In genomic region chr6:131231886-131232285, GRCh38 we compare ENCODE assay signal across 23 cellular contexts.
"Had no signal": no experiment of that assay in that cellular context is flagged by ENCODE, and none has a peak within 500 bp of the region (broad histone marks: within the 10 kb centered on the region; RNA-seq: fewer than 3 reads in every experiment).

No MANE protein-coding gene starts in this region.

- H3K27ac ChIP-seq: coronary artery, heart left ventricle, psoas muscle, uterus had no signal

- H3K9me3 Mint-ChIP-seq: activated B cell treated with CpG ODN at 0.5 μM for 24 hours; activated T-cell treated with anti-CD3 and anti-CD28 coated beads, Interleukin-2, amount 50 U/mL, for 4 hours; activated T-helper 2 cell treated with anti-CD3 and anti-CD28 coated beads, Interferon-gamma antibody, Interleukin-2, Interleukin-4, amounts not matched to agents 10 μg/mL and 5 μg/mL and 100 μg/mL, durations not matched to agents 14 hours and 24 hours and 36 hours had no signal

- H3K4me1 Mint-ChIP-seq: activated B cell treated with CpG ODN at 0.5 μM for 24 hours, nephron progenitor cell had no signal

- H3K27me3 Mint-ChIP-seq: activated B cell treated with CpG ODN at 0.5 μM for 24 hours; activated CD4-positive, alpha-beta T cell treated with anti-CD3 and anti-CD28 coated beads for 36 hours; activated naive CD8-positive, alpha-beta T cell treated with anti-CD3 and anti-CD28 coated beads for 36 hours; stimulated activated naive B cell treated with anti-CD40 and anti-IgM and Interleukin-4, amounts not matched to agents 10 μg/mL and 1 μg/mL and 100 μg/mL, for 72 hours had no signal

- H3K27me3 ChIP-seq: heart left ventricle, pancreas, uterus had no signal

- H3K9me3 ChIP-seq: heart left ventricle, pancreas, psoas muscle, uterus had no signal

- H3K4me1 ChIP-seq: heart left ventricle, pancreas, psoas muscle, uterus had no signal

- DNase-seq: activated B cell treated with CpG ODN at 0.5 μM for 24 hours; activated CD4-positive, alpha-beta T cell treated with anti-CD3 and anti-CD28 coated beads for 36 hours; activated CD4-positive, alpha-beta T cell treated with anti-CD3 and anti-CD28 coated beads, Interleukin-2, amount 50 U/mL, for 4 hours; activated CD8-positive, alpha-beta memory T cell treated with anti-CD3 and anti-CD28 coated beads for 24 hours; activated CD8-positive, alpha-beta memory T cell treated with anti-CD3 and anti-CD28 coated beads, Interleukin-2, amount 50 U/mL, for 48 hours; activated naive CD4-positive, alpha-beta T cell treated with Interleukin-2 at 50 U/mL for 16 hours; activated naive CD8-positive, alpha-beta T cell treated with anti-CD3 and anti-CD28 coated beads for 36 hours; activated T-cell treated with anti-CD3 and anti-CD28 coated beads, Interleukin-2, amount 50 U/mL, for 4 hours; endodermal cell; heart left ventricle; islet precursor cell; left cardiac atrium; nephron progenitor cell; pancreas; psoas muscle; right cardiac atrium; small intestine; stimulated activated CD4-positive, alpha-beta T cell treated with anti-CD3 and anti-CD28 coated beads, Interleukin-2, amount 100 ng/mL, for 24 hours; stimulated activated CD8-positive, alpha-beta memory T cell treated with anti-CD3 and anti-CD28 coated beads, Interleukin-4, amount 100 ng/mL, for 48 hours; stimulated activated naive B cell treated with anti-CD40 and anti-IgM and Interleukin-4, amounts not matched to agents 10 μg/mL and 1 μg/mL and 100 μg/mL, for 72 hours; uterus had no signal

- ATAC-seq: activated CD4-positive, alpha-beta T cell treated with anti-CD3 and anti-CD28 coated beads for 36 hours; activated T-cell treated with anti-CD3 and anti-CD28 coated beads, Interleukin-2, amount 50 U/mL, for 4 hours; heart left ventricle; pancreas; psoas muscle; right cardiac atrium; stimulated activated naive B cell treated with anti-CD40 and anti-IgM and Interleukin-4, amounts not matched to agents 10 μg/mL and 1 μg/mL and 100 μg/mL, for 72 hours had no signal

- H3K4me3 ChIP-seq: coronary artery, heart left ventricle, pancreas, psoas muscle, uterus had no signal

- H3K4me3 Mint-ChIP-seq: activated B cell treated with CpG ODN at 0.5 μM for 24 hours; activated CD4-positive, alpha-beta T cell treated with anti-CD3 and anti-CD28 coated beads for 36 hours; activated naive CD8-positive, alpha-beta T cell treated with anti-CD3 and anti-CD28 coated beads for 36 hours; activated T-cell treated with anti-CD3 and anti-CD28 coated beads, Interleukin-2, amount 50 U/mL, for 4 hours; endodermal cell; nephron progenitor cell; stimulated activated naive B cell treated with anti-CD40 and anti-IgM and Interleukin-4, amounts not matched to agents 10 μg/mL and 1 μg/mL and 100 μg/mL, for 72 hours had no signal

- H3K27ac Mint-ChIP-seq: activated B cell treated with CpG ODN at 0.5 μM for 24 hours; activated CD4-positive, alpha-beta T cell treated with anti-CD3 and anti-CD28 coated beads for 36 hours; activated naive CD8-positive, alpha-beta T cell treated with anti-CD3 and anti-CD28 coated beads for 36 hours; activated T-helper 2 cell treated with anti-CD3 and anti-CD28 coated beads, Interferon-gamma antibody, Interleukin-2, Interleukin-4, amounts not matched to agents 10 μg/mL and 5 μg/mL and 100 μg/mL, durations not matched to agents 14 hours and 24 hours and 36 hours; endodermal cell; nephron progenitor cell; stimulated activated naive B cell treated with anti-CD40 and anti-IgM and Interleukin-4, amounts not matched to agents 10 μg/mL and 1 μg/mL and 100 μg/mL, for 72 hours had no signal

- H3K36me3 ChIP-seq: heart left ventricle, pancreas, uterus had no signal
